13 cellular contexts compared by ENCODE assay signal in genomic region chr2:9100080-9100876, GRCh38.
DNase-seq lines count a peak whose midpoint lies in the region; ATAC-seq and TF ChIP-seq lines count a peak whose summit lies in the region.
"Had no signal": no experiment of that assay in that cellular context is flagged by ENCODE, and none has a peak within 500 bp of the region (broad histone marks: within the 10 kb centered on the region; RNA-seq: fewer than 3 reads in every experiment).

No MANE protein-coding gene starts in this region.

- DNase-seq in GM10248 (ENCODE audit: extremely low spot score) (peak; percentile 53), SW480 (ENCODE audit: low spot score) (no peak), NCI-H2029 treated with DMSO at 0.1 percent for 48 hours (lab: John Stamatoyannopoulos, UW) (no peak), SW 1271 (lab: John Stamatoyannopoulos, UW) (no peak)
- no peak for DNase-seq in activated CD4-positive, alpha-beta T cell treated with anti-CD3 and anti-CD28 coated beads, Interleukin-2, amount 50 U/mL, for 4 hours
- DNase-seq: activated CD4-positive, alpha-beta memory T cell treated with anti-CD3 and anti-CD28 coated beads for 36 hours; anterior cingulate cortex; CD4-positive, CD25-positive, alpha-beta regulatory T cell; NCI-H1694 treated with DMSO at 0.1 percent for 48 hours; NCI-H524 had no signal

- CTCF ChIA-PET in GM10248 (lab: Yijun Ruan, JAX), result interaction anchor here (1.0 to 1.7 kb wide), 6 partner anchors 9 to 227 kb away, joined by 3 to 7 read pairs (median 4); no protein-coding TSS in a partner anchor

- ATAC-seq in GM19023 (IDR thresholded peaks at IDR 0.05; ENCODE audit: unreplicated experiment) (peak; percentile 44), GM21786 (IDR thresholded peaks at IDR 0.05; ENCODE audit: unreplicated experiment) (peak; percentile 46), HG03432 (IDR thresholded peaks at IDR 0.05; ENCODE audit: unreplicated experiment) (peak; percentile 57)

- no peak for TF ChIP-seq CTCF in GM10248 (IDR thresholded peaks at IDR 0.05; ENCODE audit: control extremely low read depth, extremely low read depth, low read depth, missing control alignments)

- POLR2A ChIA-PET in GM10248 (lab: Yijun Ruan, JAX), result interaction anchor here (0.7 to 1.4 kb wide), 2 partner anchors 27 to 418 kb away, joined by 3 to 4 read pairs; partner anchors contain the start of gene ID2
